8 cellular contexts compared by ENCODE assay signal in the genomic region with DNA sequence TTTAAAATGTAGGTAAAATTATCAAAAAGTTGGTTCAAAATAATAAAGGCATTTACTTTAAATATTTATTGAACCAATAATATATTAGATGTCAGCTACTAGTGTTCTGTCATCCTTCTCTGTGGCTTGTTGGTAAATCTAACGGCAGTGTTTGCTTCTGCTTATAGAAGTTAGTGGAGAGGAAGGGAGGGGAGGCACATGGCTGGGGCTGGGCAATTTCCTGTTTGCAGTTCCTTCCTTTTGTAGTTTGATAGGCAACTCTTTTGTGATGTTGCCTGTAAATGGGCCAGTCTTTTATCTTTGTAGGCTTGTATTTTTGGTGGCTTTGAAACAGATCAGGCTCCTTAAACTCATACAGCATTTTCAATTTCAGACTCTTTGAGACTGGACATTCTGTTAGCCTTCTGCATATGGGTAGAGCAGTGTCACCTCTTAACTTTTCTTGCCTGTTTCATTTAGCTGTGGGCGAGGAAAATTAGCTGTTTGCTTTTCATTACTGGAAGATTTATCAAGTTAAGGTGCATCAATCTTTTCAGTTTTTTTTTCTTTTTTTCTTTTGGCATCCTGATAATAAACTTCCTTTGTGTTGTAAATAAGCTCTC. TPM values are rescaled to one million over a fixed set of nuclear protein-coding genes. Genes with fewer than 3 reads are reported as not detected.
DNase-seq lines count a peak whose midpoint lies in the region; ATAC-seq, FAIRE-seq and TF ChIP-seq lines count a peak whose summit lies in the region.

No MANE protein-coding gene starts in this region.

- no peak overlapping the region for H3K4me3 Mint-ChIP-seq in MCF 10A (ENCODE audit: unreplicated experiment)

- no peak for ATAC-seq in HG03097 (IDR thresholded peaks at IDR 0.05; ENCODE audit: low FRiP score, unreplicated experiment)

- H3K9me3 Mint-ChIP-seq in MCF 10A (ENCODE audit: unreplicated experiment) = no peaks in the 10 kb centered on the region

- H2AFZ ChIP-seq in mammary epithelial cell (ENCODE audit: low read depth, low read length) = peak overlapping the region; percentile 53

- H3K4me1 ChIP-seq in mammary epithelial cell (ENCODE audit: insufficient read depth, low read length) (no peaks in the 10 kb centered on the region), kidney (ENCODE audit: control insufficient read depth in 1 of 2, insufficient read depth in 1 of 2, low read depth in 1 of 2, low read length in 2 of 2) (peaks cover 0 to 2% of the 10 kb centered on the region in 2 donors), thyroid gland (no peaks in the 10 kb centered on the region)

- H3K27ac ChIP-seq in mammary epithelial cell (ENCODE audit: insufficient read depth, low read depth, low read length) (no peak overlapping the region), kidney (ENCODE audit: low read depth in 2 of 2, low read length in 2 of 2) (peak overlapping the region in 1 of 2 donors; percentile 14), thyroid gland (peak overlapping the region in 1 of 3 donors; percentile 26)

- CTCF ChIA-PET in mammary epithelial cell (lab: Charles Lee; ENCODE audit: low non-redundant PET) (no interaction called here), MCF 10A (lab: Yijun Ruan, JAX) (no interaction called here)

- BruUV-seq in mammary epithelial cell (replicated peaks; lab: Mats Ljungman, UMichigan) = no TSS peak
- BruUV-seq in MCF 10A (replicated peaks; lab: Mats Ljungman, UMichigan) = no TSS peak

- H3K36me3 Mint-ChIP-seq in MCF 10A (ENCODE audit: insufficient read depth, unreplicated experiment) = no peaks in the 10 kb centered on the region

- H3K27me3 Mint-ChIP-seq in MCF 10A (ENCODE audit: insufficient read depth, unreplicated experiment) = no peaks in the 10 kb centered on the region

- H3K27ac Mint-ChIP-seq in MCF 10A (ENCODE audit: low read depth, unreplicated experiment) = no peak overlapping the region

- FAIRE-seq in kidney (lab: Jason Lieb, UNC) = peak; percentile 38

- no peak for TF ChIP-seq POLR2A in thyroid gland (IDR thresholded peaks at IDR 0.05)

- WGBS in mammary epithelial cell (ENCODE audit: low coverage, missing lambda C conversion rate) = 94% methylated on average over 2 of the region's 2 CpGs
- WGBS in thyroid gland, 2 donors = 65 to 67% methylated on average over 2 of the region's 2 CpGs

- H3K9me3 ChIP-seq in mammary epithelial cell (replicated peaks; ENCODE audit: insufficient read depth, low read length) (no peaks in the 10 kb centered on the region), kidney (ENCODE audit: control insufficient read depth in 1 of 2, low read length in 2 of 2) (no peaks in the 10 kb centered on the region), thyroid gland (no peaks in the 10 kb centered on the region)

- no peaks in the 10 kb centered on the region for H3K36me3 ChIP-seq in mammary epithelial cell (ENCODE audit: insufficient read depth, low read length)
- no peaks in the 10 kb centered on the region for H3K36me3 ChIP-seq in kidney (ENCODE audit: control insufficient read depth in 1 of 2, insufficient read depth in 2 of 2, low read length in 2 of 2)
- no peaks in the 10 kb centered on the region for H3K36me3 ChIP-seq in thyroid gland

- TF ChIP-seq CTCF in mammary epithelial cell (conservative IDR thresholded peaks at IDR 0.05 in 1 of 2, IDR thresholded peaks at IDR 0.05 in 1 of 2; ENCODE audit: extremely low read depth in 1 of 2, insufficient read depth in 1 of 2, low read depth in 1 of 2, low read length in 2 of 2) (no peak), MCF 10A (IDR thresholded peaks at IDR 0.05; ENCODE audit: unreplicated experiment) (no peak), kidney (IDR thresholded peaks at IDR 0.05; ENCODE audit: borderline replicate concordance, extremely low read depth, insufficient read depth) (no peak), thyroid gland (IDR thresholded peaks at IDR 0.05) (no peak)

- no peak overlapping the region for H3K4me2 ChIP-seq in mammary epithelial cell (ENCODE audit: insufficient read depth, low read depth, low read length)

- no peak for DNase-seq in mammary epithelial cell
- no peak for DNase-seq in MCF 10A (ENCODE audit: unreplicated experiment)
- peak; percentile 25 for DNase-seq in NCI-H748 treated with DMSO at 0.1 percent for 48 hours (lab: John Stamatoyannopoulos, UW)
- peak; percentile 20 to 25 for DNase-seq in activated T-helper 1 cell treated with anti-CD3 and anti-CD28 coated beads, Interleukin-2, amount 50 U/mL, for 16 hours (ENCODE audit: low read depth in 1 of 2, low spot score in 1 of 2)
- peak; percentile 70 for DNase-seq in kidney
- peak; percentile 17 to 41 for DNase-seq in stimulated activated CD8-positive, alpha-beta memory T cell treated with anti-CD3 and anti-CD28 coated beads, Interleukin-4, amount 100 ng/mL, for 1 hour (ENCODE audit: low read depth in 2 of 2, low spot score in 1 of 2)
- DNase-seq in thyroid gland = no peak

- POLR2A ChIA-PET in MCF 10A (lab: Yijun Ruan, JAX) = interaction anchor here (0.6 kb wide), 1 partner anchor 492 kb away, joined by 3 read pairs; no protein-coding TSS in a partner anchor

- intact Hi-C loops in mammary epithelial cell (cut with micrococcal nuclease) (no loop called here), MCF 10A (cut with micrococcal nuclease) (no loop called here), kidney (cut with DNase I) (no loop called here), thyroid gland (cut with DNase I) (no loop called here)

- no peak overlapping the region for H3K4me3 ChIP-seq in mammary epithelial cell (replicated peaks in 1 of 3; ENCODE audit: insufficient read depth in 1 of 3, low read depth in 2 of 3, low read length in 3 of 3)
- H3K4me3 ChIP-seq in kidney (ENCODE audit: low read length in 2 of 2) = no peak overlapping the region
- H3K4me3 ChIP-seq in thyroid gland (replicated peaks in 1 of 3) = no peak overlapping the region

- H4K20me1 ChIP-seq in mammary epithelial cell (ENCODE audit: insufficient read depth, low read length) = no peaks in the 10 kb centered on the region

- H3K9ac ChIP-seq in mammary epithelial cell (ENCODE audit: insufficient read depth, low read length) (no peak overlapping the region), kidney (ENCODE audit: low read length in 2 of 2) (no peak overlapping the region)

- H3K4me1 Mint-ChIP-seq in MCF 10A (ENCODE audit: insufficient read depth, unreplicated experiment) = peaks cover 4% of the 10 kb centered on the region

- in situ Hi-C loops in mammary epithelial cell (cut with MboI; ENCODE audit: low sequenced_read_pairs in 2 of 2) = loop anchor here in 1 of 2 donors (25.0 kb wide), 1 partner anchor 88 kb away; no protein-coding TSS in a partner anchor

- H3K27me3 ChIP-seq in mammary epithelial cell (ENCODE audit: insufficient read depth, low read length) (no peaks in the 10 kb centered on the region), thyroid gland (no peaks in the 10 kb centered on the region)

- no peaks in the 10 kb centered on the region for H3K79me2 ChIP-seq in mammary epithelial cell (ENCODE audit: insufficient read depth, low read length)

- dilution Hi-C loops in mammary epithelial cell (cut with HindIII; ENCODE audit: low sequenced_read_pairs) = no loop called here

RNA-seq across cellular contexts. Expression of gene CDC14A, which starts 48.1 kb away (rescaled TPM):
- 10 to 100 TPM in 1 of 2 donors, 1 to 10 TPM in 1; 3.2 to 10.3 TPM for total RNA-seq in mammary epithelial cell
- 2.4 TPM for polyA plus RNA-seq in mammary epithelial cell
- 6.4 TPM for polyA minus RNA-seq in mammary epithelial cell
- 2.6 and 3.6 TPM in 2 replicates for total RNA-seq in MCF 10A (2022)
- 11.9 TPM for total RNA-seq in kidney
- 4.7 TPM for polyA plus RNA-seq in kidney (ENCODE audit: insufficient read depth, low read depth, low replicate concordance)
- 10 to 100 TPM; 17.1 to 32.8 (median 28.0) TPM for total RNA-seq in thyroid gland

Comparison
In these comparisons a context has a peak if more than half of its experiments do, and no peak if none do; other contexts are left out.
1. DNase-seq: peak in NCI-H748 treated with DMSO at 0.1 percent for 48 hours (single experiment), activated T-helper 1 cell treated with anti-CD3 and anti-CD28 coated beads, Interleukin-2, amount 50 U/mL, for 16 hours (2 of 2), kidney (single experiment) and stimulated activated CD8-positive, alpha-beta memory T cell treated with anti-CD3 and anti-CD28 coated beads, Interleukin-4, amount 100 ng/mL, for 1 hour (2 of 2); none in mammary epithelial cell (single experiment), MCF 10A (single experiment) and thyroid gland (0 of 2).